Comparison of ENCODE assay signal across 8 cellular contexts in the genomic region with DNA sequence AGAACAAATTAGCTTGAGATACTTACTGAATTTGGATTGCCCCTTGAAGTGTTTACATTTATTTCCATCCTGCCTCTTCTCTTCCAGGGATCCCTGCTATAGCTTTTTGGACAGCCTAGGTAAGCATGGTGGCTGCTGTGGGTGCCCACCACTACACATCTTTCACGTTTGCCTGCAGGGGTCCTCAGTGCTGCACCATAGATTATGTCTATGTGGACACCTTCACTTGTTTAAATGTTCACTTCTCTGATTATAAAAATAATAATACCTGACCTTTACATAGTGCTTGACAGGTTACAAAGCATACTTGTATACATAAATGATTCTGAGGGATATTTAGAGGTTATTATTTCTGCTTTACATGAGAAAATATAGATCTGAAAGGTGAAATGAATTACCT.
DNase-seq lines count a peak whose midpoint lies in the region; ATAC-seq, FAIRE-seq and TF ChIP-seq lines count a peak whose summit lies in the region.

No MANE protein-coding gene starts in this region.

- no peak overlapping the region for H3K4me3 Mint-ChIP-seq in CD14-positive monocyte
- no peak overlapping the region for H3K4me3 Mint-ChIP-seq in activated CD8-positive, alpha-beta memory T cell treated with anti-CD3 and anti-CD28 coated beads, Interleukin-2, amount 10 ng/mL, durations not matched to agents 7 days and 5 days

- H3K79me2 ChIP-seq in mesendoderm (ENCODE audit: control insufficient read depth, insufficient read depth, low read length), result no peaks in the 10 kb centered on the region

- no peak for DNase-seq in CD14-positive monocyte (ENCODE audit: low spot score)
- DNase-seq in activated CD8-positive, alpha-beta memory T cell treated with anti-CD3 and anti-CD28 coated beads, Interleukin-2, amount 10 ng/mL, durations not matched to agents 7 days and 5 days, result peak; percentile 52
- DNase-seq in mesendoderm, result peak; percentile 51
- no peak for DNase-seq in GM12892 (ENCODE audit: insufficient read length)
- no peak for DNase-seq in dorsolateral prefrontal cortex

- no peak overlapping the region for H3K4ac ChIP-seq in mesendoderm (ENCODE audit: low read depth, low read length)

- H3K4me1 ChIP-seq in mesendoderm (ENCODE audit: control insufficient read depth, low read depth, low read length), result no peaks in the 10 kb centered on the region

- H3K27ac Mint-ChIP-seq in CD14-positive monocyte, result no peak overlapping the region
- no peak overlapping the region for H3K27ac Mint-ChIP-seq in activated CD8-positive, alpha-beta memory T cell treated with anti-CD3 and anti-CD28 coated beads, Interleukin-2, amount 10 ng/mL, durations not matched to agents 7 days and 5 days

- peaks cover 0 to 4% of the 10 kb centered on the region in 2 donors for H3K36me3 Mint-ChIP-seq in CD14-positive monocyte
- no peaks in the 10 kb centered on the region for H3K36me3 Mint-ChIP-seq in activated CD8-positive, alpha-beta memory T cell treated with anti-CD3 and anti-CD28 coated beads, Interleukin-2, amount 10 ng/mL, durations not matched to agents 7 days and 5 days

- H2BK120ac ChIP-seq in mesendoderm (ENCODE audit: low read depth, low read length), result no peak overlapping the region

- no peak overlapping the region for H3K9ac ChIP-seq in mesendoderm (ENCODE audit: low read length)

- H4K5ac ChIP-seq in mesendoderm (ENCODE audit: low read length), result no peak overlapping the region

- H3K27me3 Mint-ChIP-seq in CD14-positive monocyte (ENCODE audit: low read depth in 3 of 3), result peaks cover 24 to 45% (median 30%) of the 10 kb centered on the region in 3 donors
- no peaks in the 10 kb centered on the region for H3K27me3 Mint-ChIP-seq in activated CD8-positive, alpha-beta memory T cell treated with anti-CD3 and anti-CD28 coated beads, Interleukin-2, amount 10 ng/mL, durations not matched to agents 7 days and 5 days

- no peak overlapping the region for H4K8ac ChIP-seq in mesendoderm (ENCODE audit: low read depth, low read length)

- H3K79me1 ChIP-seq in mesendoderm (ENCODE audit: low read length), result no peaks in the 10 kb centered on the region

- no peaks in the 10 kb centered on the region for H3K36me3 ChIP-seq in mesendoderm (ENCODE audit: control insufficient read depth, insufficient read depth, low read length)

- no peak overlapping the region for H3K4me2 ChIP-seq in mesendoderm (ENCODE audit: low read length)

- no peak overlapping the region for H3K4me3 ChIP-seq in mesendoderm (ENCODE audit: low read length)
- H3K4me3 ChIP-seq in dorsolateral prefrontal cortex, result no peak overlapping the region

- H2BK5ac ChIP-seq in mesendoderm (ENCODE audit: low read length), result no peak overlapping the region

- TF ChIP-seq POLR2A in GM12892 (IDR thresholded peaks at IDR 0.05; ENCODE audit: low read depth, low read length), result no peak

- TF ChIP-seq CTCF in CD14-positive monocyte (IDR thresholded peaks at IDR 0.05), result peak; percentile 47
- TF ChIP-seq CTCF in GM12874 (IDR thresholded peaks at IDR 0.05; ENCODE audit: insufficient read depth, low read depth, low read length), result peak; percentile 45
- TF ChIP-seq CTCF in dorsolateral prefrontal cortex (IDR thresholded peaks at IDR 0.05 in 54 of 56, conservative IDR thresholded peaks at IDR 0.05 in 2 of 56; ENCODE audit: low read depth in 1 of 56, partially characterized antibody in 56 of 56), result peak in 23 of 56 donors; percentile 7 to 38 (median 18)

- H3K9me3 Mint-ChIP-seq in CD14-positive monocyte, result no peaks in the 10 kb centered on the region
- H3K9me3 Mint-ChIP-seq in activated CD8-positive, alpha-beta memory T cell treated with anti-CD3 and anti-CD28 coated beads, Interleukin-2, amount 10 ng/mL, durations not matched to agents 7 days and 5 days (ENCODE audit: low read depth), result no peaks in the 10 kb centered on the region

- no peak overlapping the region for H3K23ac ChIP-seq in mesendoderm (ENCODE audit: low read length)

- no peak overlapping the region for H2BK15ac ChIP-seq in mesendoderm (replicated peaks; ENCODE audit: low read depth)

- ATAC-seq in HG03521 (IDR thresholded peaks at IDR 0.05; ENCODE audit: unreplicated experiment) (peak; percentile 62), HG03095 (IDR thresholded peaks at IDR 0.05; ENCODE audit: unreplicated experiment) (no peak)
- peak; percentile 67 for ATAC-seq in activated CD8-positive, alpha-beta memory T cell treated with anti-CD3 and anti-CD28 coated beads, Interleukin-2, amount 10 ng/mL, durations not matched to agents 7 days and 5 days

- FAIRE-seq in GM12892 (lab: Jason Lieb, UNC), result no peak

- H3K27ac ChIP-seq in mesendoderm (ENCODE audit: low read depth, low read length), result no peak overlapping the region
- H3K27ac ChIP-seq in dorsolateral prefrontal cortex, result no peak overlapping the region

- intact Hi-C loops in CD14-positive monocyte (cut with micrococcal nuclease), result no loop called here
- intact Hi-C loops in dorsolateral prefrontal cortex (cut with DNase I), result no loop called here

- H3K56ac ChIP-seq in mesendoderm (ENCODE audit: low read length), result no peak overlapping the region

- H2AK5ac ChIP-seq in mesendoderm (ENCODE audit: low read length), result no peak overlapping the region

- CTCF ChIA-PET in activated CD8-positive, alpha-beta memory T cell treated with anti-CD3 and anti-CD28 coated beads, Interleukin-2, amount 10 ng/mL, durations not matched to agents 7 days and 5 days (lab: Charles Lee), result interaction anchor here (1.2 to 1.8 kb wide), 4 partner anchors 10 to 441 kb away, joined by 3 to 6 read pairs (median 3); no protein-coding TSS in a partner anchor

- H3K18ac ChIP-seq in mesendoderm (ENCODE audit: low read length), result no peak overlapping the region

- WGBS in mesendoderm (ENCODE audit: extremely low coverage, insufficient coverage, low lambda C conversion rate), result no CpG with 5 or more reads among the region's 1 CpG

- H3K27me3 ChIP-seq in mesendoderm (ENCODE audit: insufficient read depth, low read length, poor library complexity) (no peaks in the 10 kb centered on the region), dorsolateral prefrontal cortex (no peaks in the 10 kb centered on the region)

- H3K4me1 Mint-ChIP-seq in CD14-positive monocyte, result peaks cover 25% of the 10 kb centered on the region
- H3K4me1 Mint-ChIP-seq in activated CD8-positive, alpha-beta memory T cell treated with anti-CD3 and anti-CD28 coated beads, Interleukin-2, amount 10 ng/mL, durations not matched to agents 7 days and 5 days, result peaks cover 10% of the 10 kb centered on the region

Comparison
In these comparisons a context has a peak if more than half of its experiments do, and no peak if none do; other contexts are left out.
1. DNase-seq: peak in activated CD8-positive, alpha-beta memory T cell treated with anti-CD3 and anti-CD28 coated beads, Interleukin-2, amount 10 ng/mL, durations not matched to agents 7 days and 5 days (single experiment) and mesendoderm (single experiment); none in CD14-positive monocyte (single experiment), GM12892 (single experiment) and dorsolateral prefrontal cortex (0 of 10).